14 cellular contexts compared by ENCODE assay signal in the genomic region with DNA sequence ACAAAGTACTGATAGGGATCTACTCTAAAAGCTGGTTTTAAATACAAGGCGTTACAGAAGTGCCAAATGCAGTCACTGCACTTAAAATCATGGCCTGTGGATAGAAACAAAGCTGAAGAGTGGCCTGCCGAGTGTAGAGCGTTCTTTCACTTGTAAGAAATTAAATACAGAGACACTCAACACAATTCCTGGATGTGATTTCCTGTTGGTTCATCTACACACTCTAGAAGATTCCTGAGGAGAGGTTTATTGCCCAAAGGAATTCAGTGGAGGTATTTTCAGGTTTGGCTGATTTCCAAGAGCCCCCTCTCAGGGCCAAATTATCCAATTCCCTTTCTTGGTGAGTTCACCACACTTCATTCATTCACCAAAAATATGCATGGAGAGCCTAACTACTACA. TPM values are rescaled to one million over a fixed set of nuclear protein-coding genes. Genes with fewer than 3 reads are reported as not detected.
A peak's percentile ranks its signal among the peaks of the same experiment; 100 is the strongest.
DNase-seq lines count a peak whose midpoint lies in the region; ATAC-seq and TF ChIP-seq lines count a peak whose summit lies in the region.
"Had no signal": no experiment of that assay in that cellular context is flagged by ENCODE, and none has a peak within 500 bp of the region (broad histone marks: within the 10 kb centered on the region; RNA-seq: fewer than 3 reads in every experiment).

No MANE protein-coding gene starts in this region.

- peaks cover 21% of the 10 kb centered on the region for H3K36me3 Mint-ChIP-seq in Caco-2 (ENCODE audit: insufficient read depth, unreplicated experiment)
- H3K36me3 Mint-ChIP-seq: neural progenitor cell had no signal

- CTCF ChIA-PET in Caco-2 (lab: Charles Lee) = interaction anchor here (0.8 to 1.2 kb wide), 3 partner anchors 16 to 55 kb away, joined by 3 to 5 read pairs (median 4); no protein-coding TSS in a partner anchor
- CTCF ChIA-PET in Panc1 (lab: Charles Lee) = no interaction called here

- H3K4me1 ChIP-seq in Caco-2 (peaks cover 99% of the 10 kb centered on the region), Panc1 (ENCODE audit: control insufficient read depth, insufficient read depth, low read length) (peaks cover 35% of the 10 kb centered on the region), parathyroid adenoma (peaks cover 15% of the 10 kb centered on the region)
- H3K4me1 ChIP-seq: neural progenitor cell had no signal

- in situ Hi-C loops in Panc1 (cut with HindIII; ENCODE audit: low pct_unique_long_range_greater_than_20kb, low sequenced_read_pairs) = no loop called here

- H3K4me3 ChIP-seq in Caco-2 (ENCODE audit: low read depth, low read length) = no peak overlapping the region
- H3K4me3 ChIP-seq in Panc1 (ENCODE audit: low read depth in 2 of 2, low read length in 2 of 2) = no peak overlapping the region
- no peak overlapping the region for H3K4me3 ChIP-seq in parathyroid adenoma (ENCODE audit: low read depth, low read length)
- H3K4me3 ChIP-seq: neural progenitor cell had no signal

- peaks cover 55% of the 10 kb centered on the region for H3K4me1 Mint-ChIP-seq in Caco-2 (ENCODE audit: low read depth, unreplicated experiment)
- H3K4me1 Mint-ChIP-seq: activated T-helper 17 cell treated with anti-CD3 and anti-CD28 coated beads, Interleukin-2, amount 50 U/mL, for 72 hours; central memory CD8-positive, alpha-beta T cell had no signal

- TSS peak; percentile 60 for BruUV-seq in Caco-2 (replicated peaks; lab: Mats Ljungman, UMichigan)
- no TSS peak for BruUV-seq in Panc1 (replicated peaks; lab: Mats Ljungman, UMichigan)

- H3K27ac Mint-ChIP-seq in Caco-2 (ENCODE audit: unreplicated experiment) = peak overlapping the region; percentile 96
- H3K27ac Mint-ChIP-seq: activated T-helper 17 cell treated with anti-CD3 and anti-CD28 coated beads, Interleukin-2, amount 50 U/mL, for 72 hours; neural progenitor cell had no signal

- TF ChIP-seq CTCF in Caco-2 (IDR thresholded peaks at IDR 0.05; ENCODE audit: insufficient read depth in 1 of 2, low read depth in 1 of 2, low read length in 1 of 2, severe bottlenecking in 1 of 2, unreplicated experiment in 1 of 2) (no peak), Panc1 (IDR thresholded peaks at IDR 0.05) (no peak), parathyroid adenoma (IDR thresholded peaks at IDR 0.05) (no peak)

- H3K27ac ChIP-seq in Panc1 (ENCODE audit: low read length) (peak overlapping the region; percentile 46; the same call in 1 of the 2 replicates), epithelial cell of prostate (peak overlapping the region; percentile 86), parathyroid adenoma (peak overlapping the region; percentile 13)
- H3K27ac ChIP-seq: KMS-11, neural progenitor cell had no signal

- no peaks in the 10 kb centered on the region for H3K9me3 Mint-ChIP-seq in Caco-2 (ENCODE audit: unreplicated experiment)
- H3K9me3 Mint-ChIP-seq: activated T-helper 17 cell treated with anti-CD3 and anti-CD28 coated beads, Interleukin-2, amount 50 U/mL, for 72 hours; central memory CD8-positive, alpha-beta T cell; neural progenitor cell had no signal

- no peak overlapping the region for H3K9ac ChIP-seq in parathyroid adenoma
- H3K9ac ChIP-seq: KMS-11, neural progenitor cell had no signal

- POLR2A ChIA-PET in Caco-2 (lab: Charles Lee) (interaction anchor here (0.6 to 1.7 kb wide), 2 partner anchors 25 to 55 kb away, joined by 4 to 13 read pairs; no protein-coding TSS in a partner anchor), Panc1 (lab: Charles Lee) (interaction anchor here (0.5 to 0.6 kb wide), 2 partner anchors 15 to 1214 kb away, joined by 5 to 6 read pairs; no protein-coding TSS in a partner anchor)

- DNase-seq in Caco-2 (no peak), Panc1 (ENCODE audit: low read depth, low spot score) (no peak), epithelial cell of prostate (ENCODE audit: low read depth, low spot score) (no peak), HPDE6-E6E7 (ENCODE audit: extremely low spot score) (no peak), T-helper 9 cell (no peak), NCI-H1105 treated with DMSO at 0.1 percent for 48 hours (lab: John Stamatoyannopoulos, UW) (no peak)
- DNase-seq: activated CD4-positive, alpha-beta T cell treated with anti-CD3 and anti-CD28 coated beads for 48 hours; NCI-H187 had no signal

- peak overlapping the region; percentile 45 for H2AFZ ChIP-seq in parathyroid adenoma
- H2AFZ ChIP-seq: neural progenitor cell had no signal

- H3K36me3 ChIP-seq in Caco-2 (ENCODE audit: control insufficient read depth, insufficient read depth, low read length) (no peaks in the 10 kb centered on the region), Panc1 (ENCODE audit: control insufficient read depth, insufficient read depth, low read length) (no peaks in the 10 kb centered on the region), parathyroid adenoma (ENCODE audit: control insufficient read depth, insufficient read depth, low read length) (no peaks in the 10 kb centered on the region)
- H3K36me3 ChIP-seq: neural progenitor cell had no signal

- no peak for ATAC-seq in Panc1
- no peak for ATAC-seq in HG03025 (IDR thresholded peaks at IDR 0.05; ENCODE audit: low FRiP score, unreplicated experiment)
- ATAC-seq: activated T-helper 17 cell treated with anti-CD3 and anti-CD28 coated beads, Interleukin-2, amount 50 U/mL, for 72 hours had no signal

- peak overlapping the region; percentile 0 for H3K4me2 ChIP-seq in parathyroid adenoma (ENCODE audit: low read length)
- H3K4me2 ChIP-seq: KMS-11, neural progenitor cell had no signal

- no peaks in the 10 kb centered on the region for H3K27me3 Mint-ChIP-seq in Caco-2 (ENCODE audit: insufficient read depth, unreplicated experiment)

- no peaks in the 10 kb centered on the region for H3K27me3 ChIP-seq in Caco-2 (replicated peaks; ENCODE audit: control insufficient read depth, insufficient read depth, low read length)
- H3K27me3 ChIP-seq in Panc1 (ENCODE audit: control insufficient read depth, insufficient read depth, low read length) = no peaks in the 10 kb centered on the region
- H3K27me3 ChIP-seq in parathyroid adenoma (ENCODE audit: control insufficient read depth, insufficient read depth, low read length) = no peaks in the 10 kb centered on the region
- H3K27me3 ChIP-seq: neural progenitor cell had no signal

- H3K79me2 ChIP-seq in parathyroid adenoma = no peaks in the 10 kb centered on the region

- intact Hi-C loops in Caco-2 (cut with micrococcal nuclease; ENCODE audit: unreplicated experiment) (loop anchor here (1.0 kb wide), 1 partner anchor 11 kb away; no protein-coding TSS in a partner anchor), Panc1 (cut with micrococcal nuclease; ENCODE audit: unreplicated experiment) (no loop called here)

- no peaks in the 10 kb centered on the region for H3K9me3 ChIP-seq in Caco-2
- no peaks in the 10 kb centered on the region for H3K9me3 ChIP-seq in Panc1 (ENCODE audit: control insufficient read depth, insufficient read depth, low read depth, low read length)
- no peaks in the 10 kb centered on the region for H3K9me3 ChIP-seq in parathyroid adenoma (ENCODE audit: control insufficient read depth, low read length)

- H3K4me3 Mint-ChIP-seq in Caco-2 (ENCODE audit: unreplicated experiment) = peak overlapping the region; percentile 65
- H3K4me3 Mint-ChIP-seq: activated T-helper 17 cell treated with anti-CD3 and anti-CD28 coated beads, Interleukin-2, amount 50 U/mL, for 72 hours; central memory CD8-positive, alpha-beta T cell; neural progenitor cell had no signal

RNA-seq across cellular contexts. Expression of a gene that starts 51.4 kb away (rescaled TPM):
- total RNA-seq in Caco-2 (2022) (3.0 and 3.4 TPM in 2 replicates), Panc1 (2021; ENCODE audit: unreplicated experiment) (1.2 TPM)
- 0.94 TPM for polyA plus RNA-seq in Panc1 (2012; ENCODE audit: insufficient read length)
- total RNA-seq: activated T-helper 17 cell treated with anti-CD3 and anti-CD28 coated beads, Interleukin-2, amount 50 U/mL, for 72 hours had no signal

Comparison
In these comparisons a context has a peak if more than half of its experiments do, and no peak if none do; other contexts are left out.
1. H3K27ac ChIP-seq: peak in every context shown above with its lines; median percentile 86 in epithelial cell of prostate; 46 in Panc1; 13 in parathyroid adenoma.